Comparison of ENCODE assay signal across 21 cellular contexts in the genomic region with DNA sequence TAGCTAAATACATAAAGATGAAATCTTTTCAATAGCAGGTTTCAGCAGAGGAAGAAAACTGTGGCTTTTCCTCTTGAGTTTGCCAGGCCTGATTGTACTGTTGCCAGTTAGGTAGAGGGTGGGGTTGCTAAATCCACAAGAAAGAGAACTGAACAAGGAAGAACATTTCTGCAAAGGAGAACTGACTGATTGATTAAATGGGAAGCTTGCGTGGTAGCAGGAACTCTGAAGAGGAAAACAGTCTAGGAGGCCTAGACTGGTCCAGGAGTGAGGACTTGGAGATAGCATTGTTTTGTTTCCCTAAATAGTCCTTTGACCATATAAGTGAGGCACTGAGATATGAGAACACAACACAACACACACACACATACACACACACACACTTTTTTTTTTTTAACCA. TPM values are rescaled to one million over a fixed set of nuclear protein-coding genes. Genes with fewer than 3 reads are reported as not detected.
DNase-seq lines count a peak whose midpoint lies in the region; ATAC-seq and TF ChIP-seq lines count a peak whose summit lies in the region.
"Had no signal": no experiment of that assay in that cellular context is flagged by ENCODE, and none has a peak within 500 bp of the region (broad histone marks: within the 10 kb centered on the region; RNA-seq: fewer than 3 reads in every experiment).

No MANE protein-coding gene starts in this region.

- H3K4me3 ChIP-seq in right cardiac atrium (ENCODE audit: low read length): no peak overlapping the region
- no peak overlapping the region for H3K4me3 ChIP-seq in esophagus muscularis mucosa
- H3K4me3 ChIP-seq in prostate gland: no peak overlapping the region
- H3K4me3 ChIP-seq: A549, HAP-1, SJSA1 had no signal

- WGBS in right cardiac atrium: 70% methylated on average over 1 of the region's 1 CpG
- WGBS in esophagus muscularis mucosa: 65% methylated on average over 1 of the region's 1 CpG
- 34% methylated on average over 1 of the region's 1 CpG for WGBS in prostate gland

- no peak for DNase-seq in right cardiac atrium
- no peak for DNase-seq in Right ventricle myocardium inferior (ENCODE audit: missing footprints)
- peak; percentile 8 for DNase-seq in esophagus muscularis mucosa (ENCODE audit: extremely low spot score)
- peak; percentile 46 for DNase-seq in prostate gland (ENCODE audit: low spot score)
- no peak for DNase-seq in NCI-H1092 (lab: John Stamatoyannopoulos, UW)
- DNase-seq in cerebellar cortex (ENCODE audit: low spot score): no peak
- DNase-seq: C1 segment of cervical spinal cord; Caco-2; DMS79; KBM-7; NCI-H1436; NCI-H2029; NCI-H2171 treated with DMSO at 0.1 percent for 48 hours; NCI-H446 treated with DMSO at 0.1 percent for 48 hours; NK-92 treated with Interleukin-12 subunit alpha and Interleukin-12 subunit beta, amount 100 ng/mL, for 24 hours; RPMI8226 had no signal

- no peaks in the 10 kb centered on the region for H3K4me1 ChIP-seq in right cardiac atrium (ENCODE audit: control insufficient read depth, insufficient read depth, low read length)
- no peaks in the 10 kb centered on the region for H3K4me1 ChIP-seq in esophagus muscularis mucosa
- no peaks in the 10 kb centered on the region for H3K4me1 ChIP-seq in prostate gland (replicated peaks)
- H3K4me1 ChIP-seq: Caco-2, HAP-1 had no signal

- intact Hi-C loops in right cardiac atrium (cut with DNase I) (no loop called here), Right ventricle myocardium inferior (cut with DNase I) (no loop called here), esophagus muscularis mucosa (cut with DNase I) (no loop called here), prostate gland (cut with DNase I) (no loop called here)

- TF ChIP-seq EP300 in esophagus muscularis mucosa (IDR thresholded peaks at IDR 0.05): no peak

- ATAC-seq in right cardiac atrium (no peak), Right ventricle myocardium inferior (no peak), HG02798 (IDR thresholded peaks at IDR 0.05; ENCODE audit: poor library complexity, unreplicated experiment) (no peak)
- ATAC-seq: A549 had no signal

- H3K27ac ChIP-seq in right cardiac atrium (ENCODE audit: low read length) (peak overlapping the region; percentile 37), esophagus muscularis mucosa (replicated peaks in 1 of 4) (no peak overlapping the region), prostate gland (peak overlapping the region; percentile 9 to 19)
- H3K27ac ChIP-seq: A549, SJSA1 had no signal

- H3K36me3 ChIP-seq in esophagus muscularis mucosa: no peaks in the 10 kb centered on the region
- H3K36me3 ChIP-seq in prostate gland: no peaks in the 10 kb centered on the region
- H3K36me3 ChIP-seq: HAP-1, SJSA1 had no signal

- H3K27me3 ChIP-seq in right cardiac atrium (ENCODE audit: control insufficient read depth, insufficient read depth) (no peaks in the 10 kb centered on the region), esophagus muscularis mucosa (no peaks in the 10 kb centered on the region), prostate gland (replicated peaks; ENCODE audit: insufficient read depth) (no peaks in the 10 kb centered on the region)
- H3K27me3 ChIP-seq: SJSA1 had no signal

- no peaks in the 10 kb centered on the region for H3K9me3 ChIP-seq in right cardiac atrium (ENCODE audit: control insufficient read depth, low read length)
- H3K9me3 ChIP-seq in esophagus muscularis mucosa: no peaks in the 10 kb centered on the region
- H3K9me3 ChIP-seq in prostate gland: no peaks in the 10 kb centered on the region
- H3K9me3 ChIP-seq: A549, Caco-2, HAP-1, SJSA1 had no signal

- no peak for TF ChIP-seq CTCF in esophagus muscularis mucosa (IDR thresholded peaks at IDR 0.05)
- TF ChIP-seq CTCF in prostate gland (IDR thresholded peaks at IDR 0.05): no peak

- TF ChIP-seq POLR2A in esophagus muscularis mucosa (IDR thresholded peaks at IDR 0.05; ENCODE audit: low read depth): no peak
- TF ChIP-seq POLR2A in prostate gland (IDR thresholded peaks at IDR 0.05): no peak

RNA-seq across cellular contexts. Expression of gene LRRC36, which starts 18.8 kb away (rescaled TPM):
- under 1 TPM; 0.11 to 0.42 (median 0.29) TPM for total RNA-seq in right cardiac atrium
- polyA plus RNA-seq in right cardiac atrium: 0.36 TPM
- not detected for total RNA-seq in Right ventricle myocardium inferior
- total RNA-seq in esophagus muscularis mucosa: under 1 TPM in 1 of 4 donors, not detected in 3; 0.33 TPM
- 1 to 10 TPM in 1 of 2 donors, not detected in 1; 4.6 TPM for total RNA-seq in prostate gland
- total RNA-seq: Caco-2, OCI-LY7, SJSA1 had no signal

RNA-seq across cellular contexts. Expression of gene KCTD19, which starts 18.9 kb away (rescaled TPM):
- total RNA-seq in right cardiac atrium: under 1 TPM in 1 of 4 donors, not detected in 3; 0.06 TPM
- polyA plus RNA-seq in right cardiac atrium: 0.07 TPM
- not detected for total RNA-seq in Right ventricle myocardium inferior
- total RNA-seq in esophagus muscularis mucosa: not detected
- total RNA-seq in prostate gland: 1 to 10 TPM in 1 of 2 donors, not detected in 1; 7.0 TPM
- total RNA-seq: Caco-2 had no signal

RNA-seq across cellular contexts. Expression of gene TPPP3, which starts 47.9 kb away (rescaled TPM):
- total RNA-seq in right cardiac atrium (100 to 1,000 TPM in 1 of 4 donors, 10 to 100 TPM in 3; 21.9 to 183 (median 33.4) TPM), Right ventricle myocardium inferior (9.5 TPM), esophagus muscularis mucosa (100 to 1,000 TPM in 1 of 4 donors, 10 to 100 TPM in 3; 32.0 to 116 (median 41.3) TPM), prostate gland (1 to 10 TPM; 3.4 to 10.0 TPM)
- 64.6 TPM for polyA plus RNA-seq in right cardiac atrium
- total RNA-seq: OCI-LY7, SJSA1 had no signal

Comparison
In these comparisons a context has a peak if more than half of its experiments do, and no peak if none do; other contexts are left out.
1. DNase-seq: peak in esophagus muscularis mucosa (single experiment) and prostate gland (single experiment); none in right cardiac atrium (0 of 3), Right ventricle myocardium inferior (single experiment), NCI-H1092 (single experiment) and cerebellar cortex (single experiment).
2. H3K27ac ChIP-seq: peak in right cardiac atrium (single experiment) and prostate gland (2 of 2); none in esophagus muscularis mucosa (0 of 4).